ENCODE assay signal across 9 cellular contexts in genomic region chrX:149512225-149512885, GRCh38. TPM values are rescaled to one million over a fixed set of nuclear protein-coding genes. Genes with fewer than 3 reads are reported as not detected.
DNase-seq lines count a peak whose midpoint lies in the region; ATAC-seq, FAIRE-seq and TF ChIP-seq lines count a peak whose summit lies in the region.
"Had no signal": no experiment of that assay in that cellular context is flagged by ENCODE, and none has a peak within 500 bp of the region (broad histone marks: within the 10 kb centered on the region; RNA-seq: fewer than 3 reads in every experiment).

No MANE protein-coding gene starts in this region.

- H3K9me3 ChIP-seq in CD8-positive, alpha-beta memory T cell (ENCODE audit: low read length) = no peaks in the 10 kb centered on the region
- H3K9me3 ChIP-seq in neutrophil = no peaks in the 10 kb centered on the region

- no peaks in the 10 kb centered on the region for H3K36me3 ChIP-seq in CD8-positive, alpha-beta memory T cell (ENCODE audit: insufficient read depth, low read length)
- no peaks in the 10 kb centered on the region for H3K36me3 ChIP-seq in neutrophil

- H3K4me1 Mint-ChIP-seq in CD8-positive, alpha-beta memory T cell = peaks cover 29 to 45% (median 38%) of the 10 kb centered on the region in 3 donors
- peaks cover 31% of the 10 kb centered on the region for H3K4me1 Mint-ChIP-seq in activated T-cell treated with anti-CD3 and anti-CD28 coated beads, Interleukin-2, amount 50 U/mL, for 24 hours (ENCODE audit: low read depth)

- H3K36me3 Mint-ChIP-seq in CD8-positive, alpha-beta memory T cell = no peaks in the 10 kb centered on the region
- H3K36me3 Mint-ChIP-seq in activated T-cell treated with anti-CD3 and anti-CD28 coated beads, Interleukin-2, amount 50 U/mL, for 24 hours (ENCODE audit: low read depth) = no peaks in the 10 kb centered on the region

- TF ChIP-seq CTCF in fibroblast of mammary gland (conservative IDR thresholded peaks at IDR 0.05; ENCODE audit: control insufficient read depth, insufficient read depth, low read depth, low read length) (peak; percentile 61), neutrophil (IDR thresholded peaks at IDR 0.05) (peak; percentile 70)

- POLR2A ChIA-PET in CD8-positive, alpha-beta memory T cell (lab: Charles Lee) = interaction anchor here (0.6 to 1.6 kb wide), 6 partner anchors 10 to 28 kb away, joined by 3 to 7 read pairs (median 4); partner anchors contain the start of gene EOLA1

- H3K27ac Mint-ChIP-seq in CD8-positive, alpha-beta memory T cell = peak overlapping the region; percentile 87 to 96 (median 94)
- H3K27ac Mint-ChIP-seq in activated T-cell treated with anti-CD3 and anti-CD28 coated beads, Interleukin-2, amount 50 U/mL, for 24 hours = no peak overlapping the region

- H3K27me3 ChIP-seq in CD8-positive, alpha-beta memory T cell (ENCODE audit: insufficient read depth, low read length, poor library complexity, severe bottlenecking) = no peaks in the 10 kb centered on the region
- H3K27me3 ChIP-seq in neutrophil = no peaks in the 10 kb centered on the region

- H3K27me3 Mint-ChIP-seq in CD8-positive, alpha-beta memory T cell = peaks cover 0 to 6% of the 10 kb centered on the region in 2 donors
- peaks cover 32% of the 10 kb centered on the region for H3K27me3 Mint-ChIP-seq in activated T-cell treated with anti-CD3 and anti-CD28 coated beads, Interleukin-2, amount 50 U/mL, for 24 hours

- ATAC-seq in HG03280 (IDR thresholded peaks at IDR 0.05; ENCODE audit: unreplicated experiment) = peak; percentile 84

- CTCF ChIA-PET in CD8-positive, alpha-beta memory T cell (lab: Charles Lee) = interaction anchor here (0.7 to 3.6 kb wide), 5 partner anchors 9 to 28 kb away, joined by 4 to 34 read pairs (median 18); partner anchors contain the start of gene EOLA1

- no peaks in the 10 kb centered on the region for H3K9me3 Mint-ChIP-seq in CD8-positive, alpha-beta memory T cell
- no peaks in the 10 kb centered on the region for H3K9me3 Mint-ChIP-seq in activated T-cell treated with anti-CD3 and anti-CD28 coated beads, Interleukin-2, amount 50 U/mL, for 24 hours

- peak; percentile 87 for FAIRE-seq in GM19239 (lab: Jason Lieb, UNC)
- FAIRE-seq: TTC549 had no signal

- peaks cover 33% of the 10 kb centered on the region for H3K4me1 ChIP-seq in CD8-positive, alpha-beta memory T cell (ENCODE audit: insufficient read depth, low read length)
- H3K4me1 ChIP-seq in neutrophil (ENCODE audit: control insufficient read depth in 1 of 2, insufficient read depth in 1 of 2, low read depth in 1 of 2, low read length in 1 of 2) = peaks cover 8 to 13% of the 10 kb centered on the region in 2 experiments

- H3K4me3 ChIP-seq in CD8-positive, alpha-beta memory T cell (ENCODE audit: low read length) = no peak overlapping the region
- no peak overlapping the region for H3K4me3 ChIP-seq in fibroblast of mammary gland (ENCODE audit: control insufficient read depth, low read depth, low read length)
- H3K4me3 ChIP-seq in neutrophil (ENCODE audit: low read depth in 1 of 2, low read length in 1 of 2) = no peak overlapping the region

- DNase-seq in CD8-positive, alpha-beta memory T cell = peak; percentile 42 to 71 (median 54)
- DNase-seq in GM19239 (ENCODE audit: insufficient read length, low spot score) (no peak), NOMO-1 treated with DMSO at 0.1 percent for 48 hours (lab: John Stamatoyannopoulos, UW; ENCODE audit: unreplicated experiment) (peak; percentile 40), fibroblast of mammary gland (ENCODE audit: low read depth) (peak; percentile 44), 8988T (no peak)
- peak; percentile 66 for DNase-seq in activated T-cell treated with anti-CD3 and anti-CD28 coated beads, Interleukin-2, amount 50 U/mL, for 24 hours

- peak overlapping the region in 4 of 7 donors; percentile 41 to 57 (median 48) for H3K4me3 Mint-ChIP-seq in CD8-positive, alpha-beta memory T cell
- no peak overlapping the region for H3K4me3 Mint-ChIP-seq in activated T-cell treated with anti-CD3 and anti-CD28 coated beads, Interleukin-2, amount 50 U/mL, for 24 hours

- H3K27ac ChIP-seq in CD8-positive, alpha-beta memory T cell (ENCODE audit: low read depth, low read length) = no peak overlapping the region
- H3K27ac ChIP-seq in neutrophil = peak overlapping the region; percentile 50

RNA-seq across cellular contexts. Expression of gene IDS, which starts 7.2 kb away (rescaled TPM):
- total RNA-seq in CD8-positive, alpha-beta memory T cell = 10 to 100 TPM; 84.6 to 86.0 TPM
- polyA plus RNA-seq in CD8-positive, alpha-beta memory T cell = 145 TPM

RNA-seq across cellular contexts. Expression of gene EOLA1, which starts 28.5 kb away (rescaled TPM):
- 10 to 100 TPM; 33.4 to 35.3 TPM for total RNA-seq in CD8-positive, alpha-beta memory T cell
- polyA plus RNA-seq in CD8-positive, alpha-beta memory T cell = 19.9 TPM

RNA-seq across cellular contexts. Expression of gene HSFX3, which starts 37.4 kb away (rescaled TPM):
- not detected for total RNA-seq in CD8-positive, alpha-beta memory T cell
- not detected for polyA plus RNA-seq in CD8-positive, alpha-beta memory T cell

Comparison
In these comparisons a context has a peak if more than half of its experiments do, and no peak if none do; other contexts are left out.
1. DNase-seq: peak in CD8-positive, alpha-beta memory T cell (5 of 5), NOMO-1 treated with DMSO at 0.1 percent for 48 hours (single experiment), activated T-cell treated with anti-CD3 and anti-CD28 coated beads, Interleukin-2, amount 50 U/mL, for 24 hours (single experiment) and fibroblast of mammary gland (single experiment); none in GM19239 (single experiment) and 8988T (single experiment).